In genomic region chr12:129776977-129777667, GRCh38 we compare ENCODE assay signal across 15 cellular contexts.
"Had no signal": no experiment of that assay in that cellular context is flagged by ENCODE, and none has a peak within 500 bp of the region (broad histone marks: within the 10 kb centered on the region; RNA-seq: fewer than 3 reads in every experiment).

No MANE protein-coding gene starts in this region.

- H3K4me1 Mint-ChIP-seq: naive thymus-derived CD4-positive, alpha-beta T cell had no signal

- H3K4me1 ChIP-seq: heart left ventricle, right atrium auricular region, thyroid gland, uterus had no signal

- H3K27me3 ChIP-seq: heart left ventricle, right atrium auricular region, thyroid gland, uterus had no signal

- H3K4me3 Mint-ChIP-seq: activated CD8-positive, alpha-beta T cell treated with anti-CD3 and anti-CD28 coated beads, Interleukin-2, amount 10 ng/mL, durations not matched to agents 7 days and 5 days; naive thymus-derived CD4-positive, alpha-beta T cell had no signal

- H3K27ac Mint-ChIP-seq: activated CD8-positive, alpha-beta T cell treated with anti-CD3 and anti-CD28 coated beads, Interleukin-2, amount 10 ng/mL, durations not matched to agents 7 days and 5 days; naive thymus-derived CD4-positive, alpha-beta T cell had no signal

- FAIRE-seq: colon, islet of Langerhans, small intestine had no signal

- DNase-seq: activated CD4-positive, alpha-beta T cell treated with anti-CD3 and anti-CD28 coated beads for 4 hours; activated CD8-positive, alpha-beta memory T cell treated with anti-CD3 and anti-CD28 coated beads, Interleukin-2, amount 50 U/mL, for 48 hours; activated CD8-positive, alpha-beta T cell treated with anti-CD3 and anti-CD28 coated beads, Interleukin-2, amount 10 ng/mL, durations not matched to agents 7 days and 5 days; aorta; foreskin melanocyte; heart left ventricle; mammary epithelial cell; naive thymus-derived CD4-positive, alpha-beta T cell; small intestine; thyroid gland; uterus; WERI-Rb-1 had no signal

- H3K4me3 ChIP-seq: heart left ventricle, right atrium auricular region, thyroid gland, uterus had no signal

- H3K27ac ChIP-seq: heart left ventricle, right atrium auricular region, thyroid gland, uterus, WERI-Rb-1 had no signal

- H3K36me3 ChIP-seq: heart left ventricle, right atrium auricular region, thyroid gland, uterus, WERI-Rb-1 had no signal

- H3K9me3 ChIP-seq: right atrium auricular region, thyroid gland, uterus had no signal
